In the genomic region with DNA sequence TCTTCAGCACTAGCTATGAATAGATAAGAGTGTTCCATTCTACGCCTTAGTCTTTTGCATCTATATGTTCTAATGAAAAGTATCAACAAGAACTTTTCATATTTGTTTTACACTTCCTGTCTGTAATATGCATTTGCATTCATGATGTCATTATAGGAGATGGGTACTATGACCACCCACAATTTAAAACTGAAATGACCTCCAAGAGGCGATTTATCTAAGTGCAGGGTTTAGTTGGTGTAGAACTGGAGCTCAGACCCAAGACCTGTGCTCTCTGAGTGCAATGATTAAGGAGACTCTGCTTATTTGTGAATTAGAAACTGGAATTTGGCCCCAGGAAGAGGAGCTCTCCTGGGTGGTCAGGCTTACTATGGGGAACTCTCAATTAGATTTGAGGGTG, we compare ENCODE assay signal across 1 cellular context.
A peak's percentile ranks its signal among the peaks of the same experiment; 100 is the strongest.
TF ChIP-seq lines count a peak whose summit lies in the region.

No MANE protein-coding gene starts in this region.

TF ChIP-seq in GM12878, 131 proteins besides CTCF, POLR2A, EP300 and RAD21 (continued from another document):
- no peak for TF ChIP-seq CUX1 (IDR thresholded peaks at IDR 0.05; ENCODE audit: insufficient replicate concordance, low read depth, low read length)
- no peak for TF ChIP-seq MYB (IDR thresholded peaks at IDR 0.05; ENCODE audit: borderline replicate concordance, low read depth, low read length)
- no peak for TF ChIP-seq TARDBP (IDR thresholded peaks at IDR 0.05; ENCODE audit: borderline replicate concordance)
- peak; percentile 10; the same call in 1 of the 2 replicates for TF ChIP-seq RUNX3 (IDR thresholded peaks at IDR 0.05; ENCODE audit: low read length)
- TF ChIP-seq SUZ12 (IDR thresholded peaks at IDR 0.05; ENCODE audit: unreplicated experiment) = no peak
- no peak for TF ChIP-seq ESRRA (IDR thresholded peaks at IDR 0.05; ENCODE audit: low read length)
- TF ChIP-seq POU2F2 (IDR thresholded peaks at IDR 0.05; ENCODE audit: borderline replicate concordance, low read depth, low read length) = 0 out of 3 replicates have a peak, but pooled peaks have one; percentile 56
- TF ChIP-seq KAT2A (conservative IDR thresholded peaks at IDR 0.05; ENCODE audit: control insufficient read depth, low read depth, low read length) = no peak
- TF ChIP-seq, protein P1, sequence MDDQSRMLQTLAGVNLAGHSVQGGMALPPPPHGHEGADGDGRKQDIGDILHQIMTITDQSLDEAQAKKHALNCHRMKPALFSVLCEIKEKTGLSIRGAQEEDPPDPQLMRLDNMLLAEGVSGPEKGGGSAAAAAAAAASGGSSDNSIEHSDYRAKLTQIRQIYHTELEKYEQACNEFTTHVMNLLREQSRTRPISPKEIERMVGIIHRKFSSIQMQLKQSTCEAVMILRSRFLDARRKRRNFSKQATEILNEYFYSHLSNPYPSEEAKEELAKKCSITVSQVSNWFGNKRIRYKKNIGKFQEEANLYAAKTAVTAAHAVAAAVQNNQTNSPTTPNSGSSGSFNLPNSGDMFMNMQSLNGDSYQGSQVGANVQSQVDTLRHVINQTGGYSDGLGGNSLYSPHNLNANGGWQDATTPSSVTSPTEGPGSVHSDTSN (IDR thresholded peaks at IDR 0.05; ENCODE audit: insufficient replicate concordance, low read depth, low read length) = no peak
- no peak for TF ChIP-seq ZSCAN29 (IDR thresholded peaks at IDR 0.05)
- no peak for TF ChIP-seq GABPA (IDR thresholded peaks at IDR 0.05; ENCODE audit: low read depth)
- no peak for TF ChIP-seq HCFC1 (IDR thresholded peaks at IDR 0.05; ENCODE audit: low read length)
- TF ChIP-seq SREBF2 (IDR thresholded peaks at IDR 0.05; ENCODE audit: low read length) = no peak
- no peak for TF ChIP-seq DPF2 (IDR thresholded peaks at IDR 0.05)
